In the genomic region with DNA sequence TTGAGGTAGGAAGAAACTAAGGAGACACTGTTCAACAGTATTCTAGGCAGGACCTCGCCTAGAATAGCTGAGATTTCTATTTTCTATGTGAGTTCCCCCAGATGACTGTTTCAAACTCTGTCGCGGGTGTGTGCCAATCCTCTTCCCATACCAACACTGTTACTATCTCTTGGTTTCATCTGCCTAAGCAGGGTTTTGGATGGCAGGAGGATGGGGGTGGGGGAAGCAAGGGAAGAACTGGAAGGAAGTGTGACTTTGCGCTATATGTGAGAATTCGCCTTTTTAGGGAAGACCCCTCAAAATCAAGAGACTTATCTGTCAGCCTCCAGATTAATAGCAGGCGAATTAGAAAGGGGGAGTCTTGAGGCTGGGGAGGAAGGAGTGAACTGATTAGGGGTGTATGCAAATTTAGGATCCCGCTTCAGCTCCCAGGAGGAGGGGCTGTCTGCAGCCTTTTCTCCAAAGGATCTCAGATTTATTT, we compare ENCODE assay signal across 6 cellular contexts. TPM values are rescaled to one million over a fixed set of nuclear protein-coding genes. Genes with fewer than 3 reads are reported as not detected.
A peak's percentile ranks its signal among the peaks of the same experiment; 100 is the strongest.
DNase-seq lines count a peak whose midpoint lies in the region; ATAC-seq, FAIRE-seq and TF ChIP-seq lines count a peak whose summit lies in the region.

No MANE protein-coding gene starts in this region.

- no peak for DNase-seq in activated CD4-positive, alpha-beta T cell treated with anti-CD3 and anti-CD28 coated beads, Interleukin-2, amount 10 ng/mL, durations not matched to agents 7 days and 5 days
- no peak for DNase-seq in activated CD4-positive, alpha-beta T cell treated with anti-CD3 and anti-CD28 coated beads for 1 hour
- DNase-seq in activated CD4-positive, alpha-beta memory T cell treated with anti-CD3 and anti-CD28 coated beads, Interleukin-2, amount 10 ng/mL, durations not matched to agents 7 days and 5 days: no peak
- DNase-seq in HepG2 (ENCODE audit: low spot score): no peak
- no peak for DNase-seq in stimulated activated naive CD4-positive, alpha-beta T cell treated with Interleukin-2 at 50 U/mL for 16 hours (lab: John Stamatoyannopoulos, UW)

- peak overlapping the region; percentile 40 to 96 (median 77); a peak in 5 of 6 replicates for H3K4me3 ChIP-seq in HepG2 (replicated peaks in 1 of 3; ENCODE audit: insufficient read depth in 1 of 3, low read depth in 2 of 3, low read length in 3 of 3)

- no peak for TF ChIP-seq CTCF in HepG2 (CRISPR knock-in tag; IDR thresholded peaks at IDR 0.05)

- H3K27ac ChIP-seq in HepG2 (ENCODE audit: extremely low read length, insufficient read depth, low read length): peak overlapping the region; percentile 88

- POLR2A ChIA-PET in activated CD4-positive, alpha-beta T cell treated with anti-CD3 and anti-CD28 coated beads, Interleukin-2, amount 10 ng/mL, durations not matched to agents 7 days and 5 days (lab: Charles Lee): no interaction called here
- POLR2A ChIA-PET in activated CD4-positive, alpha-beta memory T cell treated with anti-CD3 and anti-CD28 coated beads, Interleukin-2, amount 10 ng/mL, durations not matched to agents 7 days and 5 days (lab: Charles Lee): interaction anchor here (0.6 to 1.3 kb wide), 3 partner anchors 11 to 147 kb away, joined by 3 read pairs; no protein-coding TSS in a partner anchor
- POLR2A ChIA-PET in HepG2 (lab: Yijun Ruan, JAX): interaction anchor here (0.6 to 4.6 kb wide), 15 partner anchors 14 to 1244 kb away, joined by 3 to 16 read pairs (median 6); partner anchors contain the start of genes HDAC5, TMEM101, TMUB2 and UBTF

- H3K4me2 ChIP-seq in HepG2 (ENCODE audit: low read depth, low read length): peak overlapping the region; percentile 81

- TF ChIP-seq EP300 in HepG2 (IDR thresholded peaks at IDR 0.05; ENCODE audit: low read depth in 2 of 2, low read length in 2 of 2) (no peak), HepG2 (CRISPR knock-in tag; IDR thresholded peaks at IDR 0.05; ENCODE audit: borderline replicate concordance) (no peak)

- H3K9ac ChIP-seq in HepG2 (ENCODE audit: insufficient read depth, low read depth, low read length): peak overlapping the region; percentile 72

- WGBS in HepG2 (ENCODE audit: low lambda C conversion rate): 74% methylated on average over 7 of the region's 7 CpGs

- H3K27ac Mint-ChIP-seq in activated CD4-positive, alpha-beta T cell treated with anti-CD3 and anti-CD28 coated beads, Interleukin-2, amount 10 ng/mL, durations not matched to agents 7 days and 5 days: peak overlapping the region; percentile 95
- peak overlapping the region; percentile 85 for H3K27ac Mint-ChIP-seq in activated CD4-positive, alpha-beta memory T cell treated with anti-CD3 and anti-CD28 coated beads, Interleukin-2, amount 10 ng/mL, durations not matched to agents 7 days and 5 days

- intact Hi-C loops in HepG2 (cut with micrococcal nuclease; ENCODE audit: unreplicated experiment): loop anchor here (1.0 to 2.0 kb wide), 2 partner anchors 21 to 41 kb away; no protein-coding TSS in a partner anchor

- FAIRE-seq in HepG2 (lab: Jason Lieb, UNC): no peak

- no peaks in the 10 kb centered on the region; the same call in 1 of the 2 replicates for H4K20me1 ChIP-seq in HepG2 (ENCODE audit: insufficient read depth, low read length)

- H3K27me3 Mint-ChIP-seq in activated CD4-positive, alpha-beta T cell treated with anti-CD3 and anti-CD28 coated beads, Interleukin-2, amount 10 ng/mL, durations not matched to agents 7 days and 5 days: no peaks in the 10 kb centered on the region
- no peaks in the 10 kb centered on the region for H3K27me3 Mint-ChIP-seq in activated CD4-positive, alpha-beta memory T cell treated with anti-CD3 and anti-CD28 coated beads, Interleukin-2, amount 10 ng/mL, durations not matched to agents 7 days and 5 days

- no peak for TF ChIP-seq RAD21 in HepG2 (CRISPR knock-in tag; IDR thresholded peaks at IDR 0.05)

- peaks cover 6% of the 10 kb centered on the region for H3K36me3 Mint-ChIP-seq in activated CD4-positive, alpha-beta T cell treated with anti-CD3 and anti-CD28 coated beads, Interleukin-2, amount 10 ng/mL, durations not matched to agents 7 days and 5 days (ENCODE audit: low read depth)
- peaks cover 6% of the 10 kb centered on the region for H3K36me3 Mint-ChIP-seq in activated CD4-positive, alpha-beta memory T cell treated with anti-CD3 and anti-CD28 coated beads, Interleukin-2, amount 10 ng/mL, durations not matched to agents 7 days and 5 days (ENCODE audit: low read depth)

- H3K9me3 ChIP-seq in HepG2 (ENCODE audit: low read length): no peaks in the 10 kb centered on the region

- peaks cover 0 to 3% of the 10 kb centered on the region in 2 experiments; a peak in 1 of 5 replicates for H3K27me3 ChIP-seq in HepG2 (ENCODE audit: control insufficient read depth in 1 of 2, insufficient read depth in 2 of 2, low read length in 2 of 2)

- ATAC-seq in HepG2 (no peak), GM19467 (IDR thresholded peaks at IDR 0.05; ENCODE audit: unreplicated experiment) (no peak)

- H3K4me1 ChIP-seq in HepG2 (ENCODE audit: insufficient read depth, low read length): peaks cover 40% of the 10 kb centered on the region

- CTCF ChIA-PET in activated CD4-positive, alpha-beta T cell treated with anti-CD3 and anti-CD28 coated beads, Interleukin-2, amount 10 ng/mL, durations not matched to agents 7 days and 5 days (lab: Charles Lee): interaction anchor here (0.7 kb wide), 1 partner anchor 15 kb away, joined by 3 read pairs; no protein-coding TSS in a partner anchor
- CTCF ChIA-PET in activated CD4-positive, alpha-beta memory T cell treated with anti-CD3 and anti-CD28 coated beads, Interleukin-2, amount 10 ng/mL, durations not matched to agents 7 days and 5 days (lab: Charles Lee): interaction anchor here (0.7 to 1.4 kb wide), 3 partner anchors 29 to 1072 kb away, joined by 3 to 4 read pairs (median 4); partner anchors contain the start of gene RPL27
- CTCF ChIA-PET in HepG2 (lab: Yijun Ruan, JAX; ENCODE audit: low intra/inter-chr PET ratio, low total read pairs): no interaction called here

- no peak overlapping the region for H2AFZ ChIP-seq in HepG2 (ENCODE audit: low read length)

- in situ Hi-C loops in HepG2 (cut with HindIII; ENCODE audit: extremely low pct_ligation_motif_present, low pct_unique_long_range_greater_than_20kb): no loop called here

- H3K9me3 Mint-ChIP-seq in activated CD4-positive, alpha-beta T cell treated with anti-CD3 and anti-CD28 coated beads, Interleukin-2, amount 10 ng/mL, durations not matched to agents 7 days and 5 days: no peaks in the 10 kb centered on the region
- H3K9me3 Mint-ChIP-seq in activated CD4-positive, alpha-beta memory T cell treated with anti-CD3 and anti-CD28 coated beads, Interleukin-2, amount 10 ng/mL, durations not matched to agents 7 days and 5 days: no peaks in the 10 kb centered on the region

- TSS peak; percentile 38 for BruUV-seq in HepG2 (replicated peaks; lab: Mats Ljungman, UMichigan)

- peak overlapping the region; percentile 86 for H3K4me3 Mint-ChIP-seq in activated CD4-positive, alpha-beta T cell treated with anti-CD3 and anti-CD28 coated beads, Interleukin-2, amount 10 ng/mL, durations not matched to agents 7 days and 5 days
- peak overlapping the region; percentile 88 for H3K4me3 Mint-ChIP-seq in activated CD4-positive, alpha-beta memory T cell treated with anti-CD3 and anti-CD28 coated beads, Interleukin-2, amount 10 ng/mL, durations not matched to agents 7 days and 5 days

- H3K36me3 ChIP-seq in HepG2 (replicated peaks in 1 of 2; ENCODE audit: control insufficient read depth in 1 of 2, insufficient read depth in 2 of 2, low read length in 2 of 2): peaks cover 1 to 10% of the 10 kb centered on the region in 2 experiments; a peak in 4 of 5 replicates

- H3K79me2 ChIP-seq in HepG2 (ENCODE audit: insufficient read depth, low read length): peaks cover 24% of the 10 kb centered on the region

- peaks cover 48% of the 10 kb centered on the region for H3K4me1 Mint-ChIP-seq in activated CD4-positive, alpha-beta T cell treated with anti-CD3 and anti-CD28 coated beads, Interleukin-2, amount 10 ng/mL, durations not matched to agents 7 days and 5 days
- peaks cover 42% of the 10 kb centered on the region for H3K4me1 Mint-ChIP-seq in activated CD4-positive, alpha-beta memory T cell treated with anti-CD3 and anti-CD28 coated beads, Interleukin-2, amount 10 ng/mL, durations not matched to agents 7 days and 5 days

- TF ChIP-seq POLR2A in HepG2 (IDR thresholded peaks at IDR 0.05; ENCODE audit: insufficient read depth in 1 of 2, low read depth in 2 of 2, low read length in 2 of 2): no peak

RNA-seq across cellular contexts. Expression of gene G6PC3, which starts 0.5 kb away (rescaled TPM):
- total RNA-seq in activated CD4-positive, alpha-beta T cell treated with anti-CD3 and anti-CD28 coated beads, Interleukin-2, amount 10 ng/mL, durations not matched to agents 7 days and 5 days: 10 to 100 TPM; 18.1 to 25.2 TPM
- total RNA-seq in activated CD4-positive, alpha-beta memory T cell treated with anti-CD3 and anti-CD28 coated beads, Interleukin-2, amount 10 ng/mL, durations not matched to agents 7 days and 5 days: 10 to 100 TPM; 19.3 to 19.9 TPM
- 18.8 and 38.5 TPM in 2 replicates for total RNA-seq in HepG2 (2016; rRNA removed; fragmentation: Illumina TruSeq; extraction: Trizol)
- 8.6 and 14.9 TPM in 2 replicates for total RNA-seq in HepG2 (2016; cell fraction: cytosol; rRNA removed; fragmentation: Illumina TruSeq; extraction: Trizol; ENCODE audit: low read depth)
- total RNA-seq in HepG2 (2016; cell fraction: insoluble cytoplasmic fraction; rRNA removed; fragmentation: Illumina TruSeq; extraction: Trizol): 17.5 and 37.8 TPM in 2 replicates
- total RNA-seq in HepG2 (2016; cell fraction: membrane; rRNA removed; fragmentation: Illumina TruSeq; extraction: Trizol): 16.0 and 22.0 TPM in 2 replicates
- 40.7 and 44.5 TPM in 2 replicates for total RNA-seq in HepG2 (2016; cell fraction: nucleus; rRNA removed; fragmentation: Illumina TruSeq; extraction: Trizol)
- 75.8 and 76.1 TPM in 2 replicates for polyA plus RNA-seq in HepG2 (2011; rRNA removed)
- polyA plus RNA-seq in HepG2 (2011; cell fraction: cytosol; rRNA removed): 79.2 and 116 TPM in 2 replicates
- 46.2 and 49.1 TPM in 2 replicates for polyA plus RNA-seq in HepG2 (2011; cell fraction: nucleus; rRNA removed)
- polyA plus RNA-seq in HepG2 (2012): 40.3 and 62.7 TPM in 2 replicates
- polyA plus RNA-seq in HepG2 (2016; cell fraction: cytosol; fragmentation: Illumina TruSeq; extraction: Trizol; ENCODE audit: low read depth): 24.5 and 33.4 TPM in 2 replicates
- polyA plus RNA-seq in HepG2 (2016; cell fraction: insoluble cytoplasmic fraction; fragmentation: Illumina TruSeq; extraction: Trizol; ENCODE audit: low read depth): 41.7 and 46.0 TPM in 2 replicates
- 39.8 and 42.2 TPM in 2 replicates for polyA plus RNA-seq in HepG2 (2016; cell fraction: membrane; fragmentation: Illumina TruSeq; extraction: Trizol; ENCODE audit: low read depth)
- 126 and 134 TPM in 2 replicates for polyA plus RNA-seq in HepG2 (2016; cell fraction: nucleus; fragmentation: Illumina TruSeq; extraction: Trizol; ENCODE audit: insufficient read depth, low read depth)
- 232 and 267 TPM in 2 replicates for polyA minus RNA-seq in HepG2 (2011; rRNA and poly(A)+ RNA removed; ENCODE audit: low replicate concordance)
- 41.8 and 52.8 TPM in 2 replicates for polyA minus RNA-seq in HepG2 (2011; cell fraction: cytosol; rRNA and poly(A)+ RNA removed)
- 25.0 and 33.2 TPM in 2 replicates for polyA minus RNA-seq in HepG2 (2011; cell fraction: nucleus; rRNA and poly(A)+ RNA removed)

RNA-seq across cellular contexts. Expression of gene LSM12, which starts 3.5 kb away (rescaled TPM):
- total RNA-seq in activated CD4-positive, alpha-beta T cell treated with anti-CD3 and anti-CD28 coated beads, Interleukin-2, amount 10 ng/mL, durations not matched to agents 7 days and 5 days: 10 to 100 TPM; 59.3 to 64.8 TPM
- 10 to 100 TPM; 61.1 to 62.8 TPM for total RNA-seq in activated CD4-positive, alpha-beta memory T cell treated with anti-CD3 and anti-CD28 coated beads, Interleukin-2, amount 10 ng/mL, durations not matched to agents 7 days and 5 days
- 52.8 and 58.4 TPM in 2 replicates for total RNA-seq in HepG2 (2016; rRNA removed; fragmentation: Illumina TruSeq; extraction: Trizol)
- 33.1 and 35.6 TPM in 2 replicates for total RNA-seq in HepG2 (2016; cell fraction: cytosol; rRNA removed; fragmentation: Illumina TruSeq; extraction: Trizol; ENCODE audit: low read depth)
- 54.1 and 58.0 TPM in 2 replicates for total RNA-seq in HepG2 (2016; cell fraction: insoluble cytoplasmic fraction; rRNA removed; fragmentation: Illumina TruSeq; extraction: Trizol)
- total RNA-seq in HepG2 (2016; cell fraction: membrane; rRNA removed; fragmentation: Illumina TruSeq; extraction: Trizol): 83.5 and 84.1 TPM in 2 replicates
- 32.8 and 34.5 TPM in 2 replicates for total RNA-seq in HepG2 (2016; cell fraction: nucleus; rRNA removed; fragmentation: Illumina TruSeq; extraction: Trizol)
- 43.3 and 55.7 TPM in 2 replicates for polyA plus RNA-seq in HepG2 (2011; rRNA removed)
- polyA plus RNA-seq in HepG2 (2011; cell fraction: cytosol; rRNA removed): 39.5 and 49.1 TPM in 2 replicates
- 23.0 and 23.8 TPM in 2 replicates for polyA plus RNA-seq in HepG2 (2011; cell fraction: nucleus; rRNA removed)
- polyA plus RNA-seq in HepG2 (2012): 41.3 and 43.4 TPM in 2 replicates
- polyA plus RNA-seq in HepG2 (2016; cell fraction: cytosol; fragmentation: Illumina TruSeq; extraction: Trizol; ENCODE audit: low read depth): 42.1 and 49.1 TPM in 2 replicates
- polyA plus RNA-seq in HepG2 (2016; cell fraction: insoluble cytoplasmic fraction; fragmentation: Illumina TruSeq; extraction: Trizol; ENCODE audit: low read depth): 92.1 and 94.1 TPM in 2 replicates
- 93.0 and 95.9 TPM in 2 replicates for polyA plus RNA-seq in HepG2 (2016; cell fraction: membrane; fragmentation: Illumina TruSeq; extraction: Trizol; ENCODE audit: low read depth)
- polyA plus RNA-seq in HepG2 (2016; cell fraction: nucleus; fragmentation: Illumina TruSeq; extraction: Trizol; ENCODE audit: insufficient read depth, low read depth): 65.1 and 74.2 TPM in 2 replicates
- polyA minus RNA-seq in HepG2 (2011; rRNA and poly(A)+ RNA removed; ENCODE audit: low replicate concordance): 62.0 and 88.5 TPM in 2 replicates
- 34.6 and 39.9 TPM in 2 replicates for polyA minus RNA-seq in HepG2 (2011; cell fraction: cytosol; rRNA and poly(A)+ RNA removed)
- polyA minus RNA-seq in HepG2 (2011; cell fraction: nucleus; rRNA and poly(A)+ RNA removed): 40.4 and 42.5 TPM in 2 replicates

RNA-seq across cellular contexts. Expression of gene HDAC5, which starts 53.4 kb away (rescaled TPM):
- total RNA-seq in activated CD4-positive, alpha-beta T cell treated with anti-CD3 and anti-CD28 coated beads, Interleukin-2, amount 10 ng/mL, durations not matched to agents 7 days and 5 days: 10 to 100 TPM; 27.0 to 32.3 TPM
- 10 to 100 TPM; 42.2 to 42.7 TPM for total RNA-seq in activated CD4-positive, alpha-beta memory T cell treated with anti-CD3 and anti-CD28 coated beads, Interleukin-2, amount 10 ng/mL, durations not matched to agents 7 days and 5 days
- total RNA-seq in HepG2 (2016; rRNA removed; fragmentation: Illumina TruSeq; extraction: Trizol): 34.0 and 46.4 TPM in 2 replicates
- 9.5 and 10.8 TPM in 2 replicates for total RNA-seq in HepG2 (2016; cell fraction: cytosol; rRNA removed; fragmentation: Illumina TruSeq; extraction: Trizol; ENCODE audit: low read depth)
- total RNA-seq in HepG2 (2016; cell fraction: insoluble cytoplasmic fraction; rRNA removed; fragmentation: Illumina TruSeq; extraction: Trizol): 32.6 and 44.0 TPM in 2 replicates
- 18.6 and 21.1 TPM in 2 replicates for total RNA-seq in HepG2 (2016; cell fraction: membrane; rRNA removed; fragmentation: Illumina TruSeq; extraction: Trizol)
- 37.8 and 39.5 TPM in 2 replicates for total RNA-seq in HepG2 (2016; cell fraction: nucleus; rRNA removed; fragmentation: Illumina TruSeq; extraction: Trizol)
- polyA plus RNA-seq in HepG2 (2011; rRNA removed): 85.4 and 140 TPM in 2 replicates
- 66.8 and 91.0 TPM in 2 replicates for polyA plus RNA-seq in HepG2 (2011; cell fraction: cytosol; rRNA removed)
- 179 and 189 TPM in 2 replicates for polyA plus RNA-seq in HepG2 (2011; cell fraction: nucleus; rRNA removed)
- 88.1 and 102 TPM in 2 replicates for polyA plus RNA-seq in HepG2 (2012)
- 3.3 and 3.4 TPM in 2 replicates for polyA plus RNA-seq in HepG2 (2016; cell fraction: cytosol; fragmentation: Illumina TruSeq; extraction: Trizol; ENCODE audit: low read depth)
- 24.1 and 29.9 TPM in 2 replicates for polyA plus RNA-seq in HepG2 (2016; cell fraction: insoluble cytoplasmic fraction; fragmentation: Illumina TruSeq; extraction: Trizol; ENCODE audit: low read depth)
- polyA plus RNA-seq in HepG2 (2016; cell fraction: membrane; fragmentation: Illumina TruSeq; extraction: Trizol; ENCODE audit: low read depth): 9.7 and 10.3 TPM in 2 replicates
- polyA plus RNA-seq in HepG2 (2016; cell fraction: nucleus; fragmentation: Illumina TruSeq; extraction: Trizol; ENCODE audit: insufficient read depth, low read depth): 56.7 and 66.5 TPM in 2 replicates
- polyA minus RNA-seq in HepG2 (2011; rRNA and poly(A)+ RNA removed; ENCODE audit: low replicate concordance): 59.4 and 315 TPM in 2 replicates
- 82.1 and 94.7 TPM in 2 replicates for polyA minus RNA-seq in HepG2 (2011; cell fraction: cytosol; rRNA and poly(A)+ RNA removed)
- polyA minus RNA-seq in HepG2 (2011; cell fraction: nucleus; rRNA and poly(A)+ RNA removed): 68.9 and 78.6 TPM in 2 replicates

RNA-seq across cellular contexts. Expression of gene TMEM101, which starts 55.3 kb away (rescaled TPM):
- 10 to 100 TPM; 25.6 to 28.8 TPM for total RNA-seq in activated CD4-positive, alpha-beta T cell treated with anti-CD3 and anti-CD28 coated beads, Interleukin-2, amount 10 ng/mL, durations not matched to agents 7 days and 5 days
- 10 to 100 TPM; 32.2 to 35.5 TPM for total RNA-seq in activated CD4-positive, alpha-beta memory T cell treated with anti-CD3 and anti-CD28 coated beads, Interleukin-2, amount 10 ng/mL, durations not matched to agents 7 days and 5 days
- 50.0 and 72.0 TPM in 2 replicates for total RNA-seq in HepG2 (2016; rRNA removed; fragmentation: Illumina TruSeq; extraction: Trizol)
- total RNA-seq in HepG2 (2016; cell fraction: cytosol; rRNA removed; fragmentation: Illumina TruSeq; extraction: Trizol; ENCODE audit: low read depth): 24.7 and 30.5 TPM in 2 replicates
- 50.9 and 73.7 TPM in 2 replicates for total RNA-seq in HepG2 (2016; cell fraction: insoluble cytoplasmic fraction; rRNA removed; fragmentation: Illumina TruSeq; extraction: Trizol)
- total RNA-seq in HepG2 (2016; cell fraction: membrane; rRNA removed; fragmentation: Illumina TruSeq; extraction: Trizol): 58.1 and 63.3 TPM in 2 replicates
- total RNA-seq in HepG2 (2016; cell fraction: nucleus; rRNA removed; fragmentation: Illumina TruSeq; extraction: Trizol): 55.2 and 61.0 TPM in 2 replicates
- polyA plus RNA-seq in HepG2 (2011; rRNA removed): 100 and 107 TPM in 2 replicates
- polyA plus RNA-seq in HepG2 (2011; cell fraction: cytosol; rRNA removed): 128 and 161 TPM in 2 replicates
- 53.5 and 60.7 TPM in 2 replicates for polyA plus RNA-seq in HepG2 (2011; cell fraction: nucleus; rRNA removed)
- polyA plus RNA-seq in HepG2 (2012): 65.5 and 74.9 TPM in 2 replicates
- 19.8 and 21.2 TPM in 2 replicates for polyA plus RNA-seq in HepG2 (2016; cell fraction: cytosol; fragmentation: Illumina TruSeq; extraction: Trizol; ENCODE audit: low read depth)
- polyA plus RNA-seq in HepG2 (2016; cell fraction: insoluble cytoplasmic fraction; fragmentation: Illumina TruSeq; extraction: Trizol; ENCODE audit: low read depth): 35.3 and 36.8 TPM in 2 replicates
- polyA plus RNA-seq in HepG2 (2016; cell fraction: membrane; fragmentation: Illumina TruSeq; extraction: Trizol; ENCODE audit: low read depth): 39.0 and 44.1 TPM in 2 replicates
- polyA plus RNA-seq in HepG2 (2016; cell fraction: nucleus; fragmentation: Illumina TruSeq; extraction: Trizol; ENCODE audit: insufficient read depth, low read depth): 68.4 and 69.1 TPM in 2 replicates
- polyA minus RNA-seq in HepG2 (2011; rRNA and poly(A)+ RNA removed; ENCODE audit: low replicate concordance): 52.0 and 233 TPM in 2 replicates
- 45.2 and 52.9 TPM in 2 replicates for polyA minus RNA-seq in HepG2 (2011; cell fraction: cytosol; rRNA and poly(A)+ RNA removed)
- polyA minus RNA-seq in HepG2 (2011; cell fraction: nucleus; rRNA and poly(A)+ RNA removed): 37.7 and 38.3 TPM in 2 replicates
